In genomic region chr16:2090481-2090797, GRCh38 we compare ENCODE assay signal across 14 cellular contexts. TPM values are rescaled to one million over a fixed set of nuclear protein-coding genes. Genes with fewer than 3 reads are reported as not detected.
DNase-seq lines count a peak whose midpoint lies in the region; ATAC-seq and TF ChIP-seq lines count a peak whose summit lies in the region.
"Had no signal": no experiment of that assay in that cellular context is flagged by ENCODE, and none has a peak within 500 bp of the region (broad histone marks: within the 10 kb centered on the region; RNA-seq: fewer than 3 reads in every experiment).

No MANE protein-coding gene starts in this region.

- 29 to 53% (median 31%) methylated on average over 17 of the region's 17 CpGs for WGBS in psoas muscle, 3 donors

- H3K9me3 ChIP-seq in duodenal mucosa (ENCODE audit: control insufficient read depth in 1 of 2, low read length in 2 of 2), result no peaks in the 10 kb centered on the region
- no peaks in the 10 kb centered on the region for H3K9me3 ChIP-seq in iPS-20b (ENCODE audit: insufficient read depth, low read depth, low read length)
- H3K9me3 ChIP-seq in psoas muscle, result no peaks in the 10 kb centered on the region
- H3K9me3 ChIP-seq: tibial nerve had no signal

- TF ChIP-seq CTCF in GM23338 (conservative IDR thresholded peaks at IDR 0.05; ENCODE audit: low read depth in 2 of 2) (no peak), psoas muscle (IDR thresholded peaks at IDR 0.05) (no peak), GM20000 (IDR thresholded peaks at IDR 0.05; ENCODE audit: extremely low read depth, missing control alignments) (no peak)

- H3K9ac ChIP-seq in duodenal mucosa (ENCODE audit: low read depth in 1 of 2, low read length in 2 of 2) (peak overlapping the region; percentile 51 to 54), iPS-20b (ENCODE audit: low read depth, low read length) (no peak overlapping the region)

- DNase-seq in GM23338 (ENCODE audit: low spot score) (no peak), psoas muscle (peak; percentile 47 to 83), GM20000 (ENCODE audit: low spot score) (no peak)
- DNase-seq: activated naive CD4-positive, alpha-beta T cell treated with anti-CD3 and anti-CD28 coated beads, Interleukin-2, amount 50 U/mL, for 16 hours; HCEC 1CT; NCI-H1436 treated with DMSO at 0.1 percent for 48 hours; SIG-M5 had no signal

- H3K9me2 ChIP-seq in GM23338 (ENCODE audit: insufficient read depth), result no peaks in the 10 kb centered on the region

- no peak overlapping the region for H2AFZ ChIP-seq in GM23338

- no peaks in the 10 kb centered on the region for H3K79me2 ChIP-seq in GM23338 (replicated peaks; ENCODE audit: insufficient read depth)

- no peak overlapping the region for H3K27ac ChIP-seq in GM23338 (ENCODE audit: low read depth)
- peak overlapping the region; percentile 87 for H3K27ac ChIP-seq in duodenal mucosa (ENCODE audit: low read depth, low read length)
- H3K27ac ChIP-seq in iPS-20b (ENCODE audit: low read length), result no peak overlapping the region
- H3K27ac ChIP-seq in psoas muscle, result peak overlapping the region; percentile 87

- peak; percentile 5 for ATAC-seq in GM23338
- ATAC-seq in psoas muscle, result peak; percentile 40 to 68 (median 57)
- no peak for ATAC-seq in GM18517 (IDR thresholded peaks at IDR 0.05; ENCODE audit: unreplicated experiment)
- ATAC-seq in HG03045 (IDR thresholded peaks at IDR 0.05; ENCODE audit: unreplicated experiment), result no peak
- no peak for ATAC-seq in GM18909 (IDR thresholded peaks at IDR 0.05; ENCODE audit: poor library complexity, unreplicated experiment)

- H3K4me3 ChIP-seq in GM23338 (peak overlapping the region; percentile 55), duodenal mucosa (ENCODE audit: low read depth in 1 of 2, low read length in 2 of 2) (peak overlapping the region; percentile 40), iPS-20b (ENCODE audit: low read length) (peak overlapping the region; percentile 65; the same call in 1 of the 2 replicates), psoas muscle (peak overlapping the region; percentile 38)
- H3K4me3 ChIP-seq: GM12878, tibial nerve had no signal

- peaks cover 3% of the 10 kb centered on the region; the same call in 1 of the 3 replicates for H3K36me3 Mint-ChIP-seq in GM23338 (ENCODE audit: low read depth)

- H3K27me3 Mint-ChIP-seq in GM23338 (ENCODE audit: insufficient read depth, low read depth, poor library complexity), result peaks cover 17% of the 10 kb centered on the region

- no peak overlapping the region for H3K27ac Mint-ChIP-seq in GM23338

- H3K4me2 ChIP-seq in GM23338, result peak overlapping the region; percentile 78

- peaks cover 4% of the 10 kb centered on the region; the same call in 1 of the 2 replicates for H3K4me1 ChIP-seq in GM23338 (ENCODE audit: insufficient read depth)
- H3K4me1 ChIP-seq in duodenal mucosa (ENCODE audit: control insufficient read depth in 1 of 2, insufficient read depth in 2 of 2, low read length in 2 of 2), result peaks cover 11 to 25% of the 10 kb centered on the region in 2 donors
- H3K4me1 ChIP-seq in iPS-20b (ENCODE audit: insufficient read depth, low read length), result no peaks in the 10 kb centered on the region; the same call in 1 of the 2 replicates
- peaks cover 14% of the 10 kb centered on the region for H3K4me1 ChIP-seq in psoas muscle

- peaks cover 12% of the 10 kb centered on the region; the same call in 1 of the 2 replicates for H3F3A ChIP-seq in GM23338 (replicated peaks; ENCODE audit: low read depth)

- no peaks in the 10 kb centered on the region; the same call in 1 of the 2 replicates for H4K20me1 ChIP-seq in GM23338 (replicated peaks; ENCODE audit: insufficient read depth)

- H3K4me3 Mint-ChIP-seq in GM23338, result peak overlapping the region; percentile 61

- no peaks in the 10 kb centered on the region for H3K36me3 ChIP-seq in GM23338 (ENCODE audit: insufficient read depth)
- peaks cover 17 to 72% of the 10 kb centered on the region in 2 donors for H3K36me3 ChIP-seq in duodenal mucosa (ENCODE audit: control insufficient read depth in 1 of 2, insufficient read depth in 2 of 2, low read length in 2 of 2)
- H3K36me3 ChIP-seq in iPS-20b (ENCODE audit: insufficient read depth, low read depth, low read length), result peaks cover 15% of the 10 kb centered on the region; the same call in 1 of the 2 replicates
- peaks cover 8 to 92% of the 10 kb centered on the region in 2 donors for H3K36me3 ChIP-seq in psoas muscle (ENCODE audit: insufficient read depth in 1 of 2, low read depth in 1 of 2)

- intact Hi-C loops in psoas muscle (cut with DNase I), result no loop called here

- no peaks in the 10 kb centered on the region for H3K9me3 Mint-ChIP-seq in GM23338

- no peaks in the 10 kb centered on the region for H3K4me1 Mint-ChIP-seq in GM23338

- H3K27me3 ChIP-seq in GM23338 (ENCODE audit: insufficient read depth) (no peaks in the 10 kb centered on the region), duodenal mucosa (ENCODE audit: control insufficient read depth in 1 of 2, insufficient read depth in 2 of 2, low read length in 2 of 2) (no peaks in the 10 kb centered on the region), iPS-20b (ENCODE audit: insufficient read depth, low read length) (no peaks in the 10 kb centered on the region), psoas muscle (ENCODE audit: insufficient read depth in 3 of 3, low read length in 2 of 3) (no peaks in the 10 kb centered on the region)
- H3K27me3 ChIP-seq: tibial nerve had no signal

TF ChIP-seq in GM23338, 12 proteins besides CTCF, POLR2A, EP300 and RAD21 (continues in another document):
- TF ChIP-seq STAT1 (IDR thresholded peaks at IDR 0.05; ENCODE audit: unreplicated experiment) (no peak), ZNF114 (CRISPR knock-in tag; IDR thresholded peaks at IDR 0.05) (no peak), CREB1 (CRISPR knock-in tag; IDR thresholded peaks at IDR 0.05; ENCODE audit: low read depth) (no peak)

RNA-seq across cellular contexts. Expression of gene TSC2, which starts 42.7 kb away (rescaled TPM):
- 81.4 and 93.0 TPM in 2 replicates for total RNA-seq in GM23338 (2014; rRNA removed; shearing (Covaris generic))
- polyA plus RNA-seq in GM23338 (2016; fragmentation: Nextera tagmentation; extraction: Ambion mirVana) (36.3 and 40.5 TPM in 2 replicates), psoas muscle (10 to 100 TPM; 27.8 to 43.0 (median 29.7) TPM)
- total RNA-seq in psoas muscle, result 10 to 100 TPM; 60.8 to 89.9 (median 73.8) TPM

RNA-seq across cellular contexts. Expression of gene NTHL1, which starts 42.8 kb away (rescaled TPM):
- total RNA-seq in GM23338 (2014; rRNA removed; shearing (Covaris generic)), result 84.6 and 97.1 TPM in 2 replicates
- polyA plus RNA-seq in GM23338 (2016; fragmentation: Nextera tagmentation; extraction: Ambion mirVana), result 87.9 and 94.9 TPM in 2 replicates
- total RNA-seq in psoas muscle, result 10 to 100 TPM in 1 of 4 donors, 1 to 10 TPM in 3; 3.1 to 11.9 (median 4.8) TPM
- 10 to 100 TPM in 2 of 3 donors, 1 to 10 TPM in 1; 8.0 to 17.7 (median 16.8) TPM for polyA plus RNA-seq in psoas muscle

RNA-seq across cellular contexts. Expression of gene PKD1, which starts 45.3 kb away (rescaled TPM):
- 75.5 and 107 TPM in 2 replicates for total RNA-seq in GM23338 (2014; rRNA removed; shearing (Covaris generic))
- 18.5 and 21.1 TPM in 2 replicates for polyA plus RNA-seq in GM23338 (2016; fragmentation: Nextera tagmentation; extraction: Ambion mirVana)
- 100 to 1,000 TPM in 1 of 4 donors, 10 to 100 TPM in 3; 59.1 to 123 (median 86.0) TPM for total RNA-seq in psoas muscle
- 10 to 100 TPM; 33.9 to 93.3 (median 58.4) TPM for polyA plus RNA-seq in psoas muscle

RNA-seq across cellular contexts. Expression of gene RAB26, which starts 58.0 kb away (rescaled TPM):
- total RNA-seq in GM23338 (2014; rRNA removed; shearing (Covaris generic)), result 3.7 and 4.1 TPM in 2 replicates
- polyA plus RNA-seq in GM23338 (2016; fragmentation: Nextera tagmentation; extraction: Ambion mirVana) (8.7 and 11.6 TPM in 2 replicates), psoas muscle (under 1 TPM; 0.17 to 0.31 (median 0.21) TPM)
- 1 to 10 TPM in 1 of 4 donors, under 1 TPM in 3; 0.32 to 1.7 (median 0.83) TPM for total RNA-seq in psoas muscle
- total RNA-seq: tibial nerve had no signal

Comparison
In these comparisons a context has a peak if more than half of its experiments do, and no peak if none do; other contexts are left out.
1. ATAC-seq: peak in GM23338 (single experiment) and psoas muscle (4 of 4); none in GM18517 (single experiment), HG03045 (single experiment) and GM18909 (single experiment).
2. DNase-seq: peak in psoas muscle (2 of 2); none in GM23338 (single experiment) and GM20000 (single experiment).
3. H3K27ac ChIP-seq: peak in duodenal mucosa (single experiment) and psoas muscle (single experiment); none in GM23338 (single experiment) and iPS-20b (single experiment).
4. Peak in every context shown above with its lines, with median percentiles within 50 percentile points of each other: H3K4me3 ChIP-seq.